In the genomic region with DNA sequence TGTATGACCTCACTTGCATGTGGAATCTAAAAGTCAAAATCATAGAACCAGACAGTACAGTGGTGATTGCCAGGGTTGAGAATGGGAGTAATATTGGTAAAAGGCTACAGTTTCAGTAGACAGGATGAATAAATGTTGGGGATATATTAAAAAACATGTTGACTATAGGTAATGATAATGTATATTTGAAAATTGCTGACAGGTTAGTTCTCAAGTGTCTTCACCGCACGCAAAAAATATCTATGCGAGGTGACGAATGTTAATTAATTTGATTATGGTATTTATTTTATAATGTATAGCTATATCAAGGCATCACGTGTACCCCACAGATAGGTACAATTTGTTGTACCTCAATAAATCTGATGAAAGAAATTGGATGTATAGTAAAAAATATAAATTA, we compare ENCODE assay signal across 7 cellular contexts.
"Had no signal": no experiment of that assay in that cellular context is flagged by ENCODE, and none has a peak within 500 bp of the region (broad histone marks: within the 10 kb centered on the region; RNA-seq: fewer than 3 reads in every experiment).

No MANE protein-coding gene starts in this region.

- DNase-seq: GDM1, GF-D8 had no signal

- FAIRE-seq: GM12878, GM12891, GM12892, GM18507, GM19239 had no signal

- H3K4me3 ChIP-seq: GM12878 had no signal

- ATAC-seq: GM12878 had no signal
